ENCODE assay signal across 1 cellular context in the genomic region with DNA sequence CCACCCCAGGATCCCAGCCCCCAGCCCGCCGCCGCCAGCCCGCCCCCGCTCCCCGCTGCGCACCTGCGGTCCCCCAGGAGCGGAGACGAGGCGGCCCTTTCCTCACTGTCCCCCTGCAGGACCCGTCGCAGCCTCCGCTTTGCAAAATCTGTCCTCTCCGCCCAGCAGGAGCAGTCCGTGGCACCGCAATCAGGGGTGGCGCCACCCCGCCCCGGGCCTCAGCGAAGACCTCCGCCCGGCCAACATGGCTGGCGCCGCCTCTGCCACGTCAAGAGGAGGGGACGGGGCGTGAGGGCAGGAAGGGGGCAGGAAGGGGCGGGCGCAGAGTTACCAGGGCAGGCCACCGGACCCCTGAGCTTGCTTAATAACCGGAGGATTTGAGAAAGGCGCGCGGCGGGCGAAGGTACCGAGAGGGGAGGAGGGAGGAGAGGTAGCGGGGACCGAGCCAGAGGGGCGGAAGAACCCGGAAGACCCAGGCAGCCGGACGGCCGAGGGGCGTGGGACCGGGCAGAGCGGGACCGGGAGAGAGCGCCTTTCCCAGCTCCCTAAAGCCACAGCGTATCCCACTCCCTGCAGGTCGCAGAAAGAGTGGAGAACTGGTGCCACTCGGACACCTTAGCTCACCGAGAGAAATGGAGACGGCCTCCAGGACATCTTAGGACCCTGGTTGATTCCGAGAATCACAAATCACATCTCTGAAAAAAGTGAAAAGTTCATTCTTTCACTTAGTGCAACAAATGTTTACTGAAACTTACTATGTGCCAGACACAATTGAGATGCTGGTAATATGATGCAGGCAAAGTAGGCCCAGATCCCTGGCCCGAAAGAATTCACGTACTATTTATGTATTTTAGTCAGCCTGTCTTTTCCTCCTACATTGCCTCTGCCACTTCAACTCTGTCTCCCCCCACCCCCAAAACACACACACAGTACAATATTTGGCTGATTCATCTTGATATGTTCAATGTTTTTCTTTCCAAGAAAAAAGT.
A peak's percentile ranks its signal among the peaks of the same experiment; 100 is the strongest.
TF ChIP-seq lines count a peak whose summit lies in the region.

SEC23A (minus strand) TSS at position 267 of the 989 bp plus-strand sequence. CDS start 7,117 bp downstream, outside the sequence.

TF ChIP-seq in HepG2, 621 proteins besides CTCF, POLR2A, EP300 and RAD21 (continued from another document and continues in another):
- TF ChIP-seq ZEB1 (IDR thresholded peaks at IDR 0.05; ENCODE audit: insufficient replicate concordance, low read depth) (no peak), PTBP1 (IDR thresholded peaks at IDR 0.05; ENCODE audit: low read depth, low read length, poor library complexity, severe bottlenecking) (peak; percentile 83), PAXIP1 (CRISPR knock-in tag; conservative IDR thresholded peaks at IDR 0.05) (peak; percentile 90), ZNF20 (CRISPR knock-in tag; IDR thresholded peaks at IDR 0.05) (peak; percentile 95; the same call in 1 of the 2 replicates), ZFP37 (CRISPR knock-in tag; IDR thresholded peaks at IDR 0.05; ENCODE audit: borderline replicate concordance) (peak; percentile 95), POLR2AphosphoS2 (IDR thresholded peaks at IDR 0.05; ENCODE audit: low read depth, low read length) (peak; percentile 62; the same call in 1 of the 2 replicates), ZC3H13 (CRISPR knock-in tag; IDR thresholded peaks at IDR 0.05) (peak; percentile 99), GFI1 (CRISPR knock-in tag; IDR thresholded peaks at IDR 0.05; ENCODE audit: borderline replicate concordance) (peak; percentile 94), SALL2 (CRISPR knock-in tag; IDR thresholded peaks at IDR 0.05) (peak; percentile 96; the same call in 1 of the 2 replicates), TBP (CRISPR knock-in tag; IDR thresholded peaks at IDR 0.05) (peak; percentile 99), SNAPC4 (CRISPR knock-in tag; IDR thresholded peaks at IDR 0.05) (peak; percentile 88), GABPA (IDR thresholded peaks at IDR 0.05; ENCODE audit: low read depth, low read length) (peak; percentile 75), GABPA (CRISPR knock-in tag; IDR thresholded peaks at IDR 0.05; ENCODE audit: low read depth) (peak; percentile 91), HDAC1 (CRISPR knock-in tag; IDR thresholded peaks at IDR 0.05) (peak; percentile 99), CAMTA2 (CRISPR knock-in tag; IDR thresholded peaks at IDR 0.05; ENCODE audit: borderline replicate concordance) (peak; percentile 99; the same call in 1 of the 2 replicates), HNF1B (CRISPR knock-in tag; IDR thresholded peaks at IDR 0.05) (peak; percentile 97; the same call in 1 of the 2 replicates), SRSF9 (IDR thresholded peaks at IDR 0.05; ENCODE audit: borderline replicate concordance, insufficient read depth, low read depth, low read length, poor library complexity, severe bottlenecking) (no peak), PPARG (CRISPR knock-in tag; conservative IDR thresholded peaks at IDR 0.05) (peak; percentile 92), ESRRA (CRISPR knock-in tag; IDR thresholded peaks at IDR 0.05; ENCODE audit: low read depth) (peak; percentile 87), KLF12 (CRISPR knock-in tag; IDR thresholded peaks at IDR 0.05; ENCODE audit: borderline replicate concordance) (peak; percentile 95; the same call in 1 of the 2 replicates), RORA (CRISPR knock-in tag; IDR thresholded peaks at IDR 0.05) (no peak), NCOR1 (IDR thresholded peaks at IDR 0.05; ENCODE audit: borderline replicate concordance, low read length) (no peak; the same call in 1 of the 2 replicates), RARG (CRISPR knock-in tag; IDR thresholded peaks at IDR 0.05; ENCODE audit: low read depth) (peak; percentile 86; the same call in 1 of the 2 replicates), PHF20 (CRISPR knock-in tag; IDR thresholded peaks at IDR 0.05) (peak; percentile 86), NR3C1 (CRISPR knock-in tag; IDR thresholded peaks at IDR 0.05) (0 out of 2 replicates have a peak, but pooled peaks have one; percentile 64), ZFP62 (CRISPR knock-in tag; IDR thresholded peaks at IDR 0.05) (peak; percentile 94; the same call in 1 of the 2 replicates), BCLAF1 (IDR thresholded peaks at IDR 0.05) (no peak), ZNF33A (CRISPR knock-in tag; IDR thresholded peaks at IDR 0.05; ENCODE audit: borderline replicate concordance) (peak; percentile 3), KLF9 (CRISPR knock-in tag; IDR thresholded peaks at IDR 0.05; ENCODE audit: low read depth) (peak; percentile 98; the same call in 1 of the 2 replicates), PAWR (CRISPR knock-in tag; IDR thresholded peaks at IDR 0.05; ENCODE audit: borderline replicate concordance) (peak; percentile 96; the same call in 1 of the 2 replicates), ZNF431 (CRISPR knock-in tag; IDR thresholded peaks at IDR 0.05; ENCODE audit: borderline replicate concordance, low read depth) (peak; percentile 92), ZNF317 (CRISPR knock-in tag; IDR thresholded peaks at IDR 0.05) (peak; percentile 95), NFYC (CRISPR knock-in tag; IDR thresholded peaks at IDR 0.05) (peak; percentile 73), ETV5 (CRISPR knock-in tag; IDR thresholded peaks at IDR 0.05; ENCODE audit: borderline replicate concordance) (peak; percentile 97), ZNF670 (CRISPR knock-in tag; IDR thresholded peaks at IDR 0.05; ENCODE audit: borderline replicate concordance) (peak; percentile 92; the same call in 1 of the 2 replicates), ZNF3 (CRISPR knock-in tag; IDR thresholded peaks at IDR 0.05) (0 out of 2 replicates have a peak, but pooled peaks have one; percentile 45)
- TF ChIP-seq, protein P1, sequence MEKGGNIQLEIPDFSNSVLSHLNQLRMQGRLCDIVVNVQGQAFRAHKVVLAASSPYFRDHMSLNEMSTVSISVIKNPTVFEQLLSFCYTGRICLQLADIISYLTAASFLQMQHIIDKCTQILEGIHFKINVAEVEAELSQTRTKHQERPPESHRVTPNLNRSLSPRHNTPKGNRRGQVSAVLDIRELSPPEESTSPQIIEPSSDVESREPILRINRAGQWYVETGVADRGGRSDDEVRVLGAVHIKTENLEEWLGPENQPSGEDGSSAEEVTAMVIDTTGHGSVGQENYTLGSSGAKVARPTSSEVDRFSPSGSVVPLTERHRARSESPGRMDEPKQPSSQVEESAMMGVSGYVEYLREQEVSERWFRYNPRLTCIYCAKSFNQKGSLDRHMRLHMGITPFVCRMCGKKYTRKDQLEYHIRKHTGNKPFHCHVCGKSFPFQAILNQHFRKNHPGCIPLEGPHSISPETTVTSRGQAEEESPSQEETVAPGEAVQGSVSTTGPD (CRISPR knock-in tag; IDR thresholded peaks at IDR 0.05) = peak; percentile 91
- TF ChIP-seq, protein P2, sequence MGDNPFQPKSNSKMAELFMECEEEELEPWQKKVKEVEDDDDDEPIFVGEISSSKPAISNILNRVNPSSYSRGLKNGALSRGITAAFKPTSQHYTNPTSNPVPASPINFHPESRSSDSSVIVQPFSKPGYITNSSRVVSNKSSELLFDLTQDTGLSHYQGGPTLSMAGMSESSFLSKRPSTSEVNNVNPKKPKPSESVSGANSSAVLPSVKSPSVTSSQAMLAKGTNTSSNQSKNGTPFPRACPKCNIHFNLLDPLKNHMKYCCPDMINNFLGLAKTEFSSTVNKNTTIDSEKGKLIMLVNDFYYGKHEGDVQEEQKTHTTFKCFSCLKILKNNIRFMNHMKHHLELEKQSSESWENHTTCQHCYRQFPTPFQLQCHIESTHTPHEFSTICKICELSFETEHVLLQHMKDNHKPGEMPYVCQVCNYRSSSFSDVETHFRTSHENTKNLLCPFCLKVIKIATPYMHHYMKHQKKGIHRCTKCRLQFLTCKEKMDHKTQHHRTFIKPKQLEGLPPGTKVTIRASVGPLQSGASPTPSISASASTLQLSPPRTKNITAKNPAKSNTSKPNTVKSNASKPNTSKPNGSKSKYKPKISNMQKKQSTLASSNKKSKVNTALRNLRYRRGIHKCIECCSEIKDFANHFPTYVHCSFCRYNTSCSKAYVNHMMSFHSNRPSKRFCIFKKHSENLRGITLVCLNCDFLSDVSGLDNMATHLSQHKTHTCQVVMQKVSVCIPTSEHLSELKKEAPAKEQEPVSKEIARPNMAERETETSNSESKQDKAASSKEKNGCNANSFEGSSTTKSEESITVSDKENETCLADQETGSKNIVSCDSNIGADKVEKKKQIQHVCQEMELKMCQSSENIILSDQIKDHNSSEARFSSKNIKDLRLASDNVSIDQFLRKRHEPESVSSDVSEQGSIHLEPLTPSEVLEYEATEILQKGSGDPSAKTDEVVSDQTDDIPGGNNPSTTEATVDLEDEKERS (CRISPR knock-in tag; IDR thresholded peaks at IDR 0.05) = peak; percentile 87; the same call in 1 of the 2 replicates
